ENCODE assay signal across 8 cellular contexts in the genomic region with DNA sequence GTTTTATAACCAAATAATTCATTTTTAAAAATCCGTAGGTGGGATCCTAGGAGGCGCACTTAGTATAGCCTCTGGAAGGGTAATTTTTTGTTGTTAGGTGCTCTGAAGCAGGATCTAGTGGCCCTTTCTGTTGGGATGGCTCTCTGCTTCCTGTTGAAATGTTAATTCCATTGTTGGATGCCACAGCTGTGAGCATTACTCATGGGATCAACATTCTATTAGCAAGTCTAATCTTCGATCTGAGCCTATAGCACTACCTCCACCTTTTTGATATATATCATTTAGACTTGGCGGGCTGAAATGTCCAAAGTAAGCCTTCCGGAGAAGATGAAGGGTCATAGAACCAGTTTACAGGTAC. TPM values are rescaled to one million over a fixed set of nuclear protein-coding genes. Genes with fewer than 3 reads are reported as not detected.
DNase-seq lines count a peak whose midpoint lies in the region; ATAC-seq and TF ChIP-seq lines count a peak whose summit lies in the region.

No MANE protein-coding gene starts in this region.

- peaks cover 12% of the 10 kb centered on the region for H3K27me3 Mint-ChIP-seq in endothelial cell (ENCODE audit: unreplicated experiment)
- H3K27me3 Mint-ChIP-seq in osteocyte (ENCODE audit: unreplicated experiment): peaks cover 57% of the 10 kb centered on the region

- H3K36me3 Mint-ChIP-seq in endothelial cell (ENCODE audit: low read depth, unreplicated experiment): no peaks in the 10 kb centered on the region
- no peaks in the 10 kb centered on the region for H3K36me3 Mint-ChIP-seq in osteocyte (ENCODE audit: unreplicated experiment)

- TF ChIP-seq CTCF in endothelial cell (IDR thresholded peaks at IDR 0.05; ENCODE audit: unreplicated experiment) (no peak), osteocyte (IDR thresholded peaks at IDR 0.05) (no peak)

- H3K4me3 Mint-ChIP-seq in endothelial cell (ENCODE audit: unreplicated experiment): peak overlapping the region; percentile 96
- H3K4me3 Mint-ChIP-seq in osteocyte (ENCODE audit: unreplicated experiment): peak overlapping the region; percentile 82

- peak overlapping the region; percentile 63 for H3K4me3 ChIP-seq in HAP-1

- no peaks in the 10 kb centered on the region for H3K36me3 ChIP-seq in HAP-1 (replicated peaks)

- in situ Hi-C loops in HAP-1 (cut with MboI; ENCODE audit: low sequenced_read_pairs): no loop called here

- H3K27ac Mint-ChIP-seq in endothelial cell (ENCODE audit: unreplicated experiment) (peak overlapping the region; percentile 94), osteocyte (ENCODE audit: unreplicated experiment) (no peak overlapping the region)

- DNase-seq in HAP-1 (ENCODE audit: low spot score in 2 of 2): peak; percentile 44 to 83
- peak; percentile 40 for DNase-seq in RPMI7951 (ENCODE audit: low read depth)
- no peak for DNase-seq in endothelial cell (ENCODE audit: low spot score)
- no peak for DNase-seq in osteocyte (ENCODE audit: extremely low spot score, unreplicated experiment)
- DNase-seq in SKM-1 treated with dmso at 0.1 percent for 144 hours (lab: John Stamatoyannopoulos, UW; ENCODE audit: unreplicated experiment): no peak
- no peak for DNase-seq in NCI-H2107 treated with DMSO at 0.1 percent for 48 hours (lab: John Stamatoyannopoulos, UW; ENCODE audit: unreplicated experiment)

- peaks cover 5% of the 10 kb centered on the region; the same call in 1 of the 2 replicates for H3K27me3 ChIP-seq in HAP-1 (ENCODE audit: low read depth)

- ATAC-seq in GM19023 (IDR thresholded peaks at IDR 0.05; ENCODE audit: unreplicated experiment) (no peak), GM19351 (IDR thresholded peaks at IDR 0.05; ENCODE audit: unreplicated experiment) (no peak)

- H3K9me3 Mint-ChIP-seq in endothelial cell (ENCODE audit: unreplicated experiment) (no peaks in the 10 kb centered on the region), osteocyte (ENCODE audit: unreplicated experiment) (no peaks in the 10 kb centered on the region)

- no peaks in the 10 kb centered on the region for H3K9me3 ChIP-seq in HAP-1

- peaks cover 14% of the 10 kb centered on the region for H3K4me1 Mint-ChIP-seq in endothelial cell (ENCODE audit: unreplicated experiment)
- H3K4me1 Mint-ChIP-seq in osteocyte (ENCODE audit: unreplicated experiment): peaks cover 10% of the 10 kb centered on the region

- H3K4me1 ChIP-seq in HAP-1: peaks cover 7% of the 10 kb centered on the region

RNA-seq across cellular contexts. Expression of a gene that starts 1.3 kb away (rescaled TPM):
- 13.7 and 16.4 TPM in 2 replicates for total RNA-seq in RPMI7951 (2014; rRNA removed; shearing (Covaris generic))
- 19.4 TPM for total RNA-seq in endothelial cell (ENCODE audit: unreplicated experiment)
- total RNA-seq in osteocyte: 0.05 and 0.11 TPM in 2 replicates

Comparison
In these comparisons a context has a peak if more than half of its experiments do, and no peak if none do; other contexts are left out.
1. DNase-seq: peak in HAP-1 (2 of 2) and RPMI7951 (single experiment); none in endothelial cell (single experiment), osteocyte (single experiment), SKM-1 treated with dmso at 0.1 percent for 144 hours (single experiment) and NCI-H2107 treated with DMSO at 0.1 percent for 48 hours (single experiment).
2. RNA of a gene that starts 1.3 kb away (total RNA-seq): 19.4 TPM in endothelial cell (single experiment) and 13.7 to 16.4 TPM in RPMI7951; 0.05 to 0.11 TPM in osteocyte; every median in the first group is over 10 times any median in the second.